Comparison of ENCODE assay signal across 21 cellular contexts in the genomic region with DNA sequence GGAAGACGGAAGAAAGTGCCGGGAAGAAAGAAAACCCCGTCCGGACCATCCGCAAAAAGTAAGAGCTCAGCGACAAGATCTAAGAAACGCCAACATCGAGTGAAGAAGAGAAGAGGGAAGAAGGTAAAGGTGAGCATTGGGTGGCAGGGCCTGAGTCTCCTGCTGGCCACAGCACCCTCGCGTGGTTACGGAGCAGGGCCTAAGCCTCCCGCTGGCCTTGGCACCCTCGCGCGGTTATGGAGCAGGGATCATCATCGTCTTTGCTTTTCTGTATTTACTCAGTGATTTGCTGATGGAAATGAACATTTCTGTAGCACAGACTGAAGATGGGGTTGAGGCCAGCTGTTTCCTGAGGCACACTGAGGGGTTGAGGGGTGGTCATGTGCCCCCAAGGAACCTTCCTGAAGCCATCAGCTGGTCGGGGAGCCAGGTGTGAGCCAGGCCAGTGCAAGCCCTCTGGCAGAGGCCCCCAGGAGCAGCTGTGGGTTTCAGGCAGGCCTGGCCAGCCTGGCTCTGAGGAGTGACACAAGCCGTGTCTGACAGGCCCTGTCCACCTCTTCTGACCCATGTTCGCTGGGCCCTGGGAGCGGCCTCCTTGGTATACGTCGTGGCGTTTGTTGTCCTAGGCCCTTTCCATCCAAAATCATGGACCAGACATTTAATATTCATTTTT. TPM values are rescaled to one million over a fixed set of nuclear protein-coding genes. Genes with fewer than 3 reads are reported as not detected.
"Had no signal": no experiment of that assay in that cellular context is flagged by ENCODE, and none has a peak within 500 bp of the region (broad histone marks: within the 10 kb centered on the region; RNA-seq: fewer than 3 reads in every experiment).

No MANE protein-coding gene starts in this region.

- H3K4me1 Mint-ChIP-seq: nephron had no signal

- H3K4me3 ChIP-seq: esophagus squamous epithelium, hepatocyte had no signal

- ATAC-seq: effector memory CD8-positive, alpha-beta T cell; left colon; left ventricle myocardium superior had no signal

- H3K9me3 ChIP-seq: esophagus squamous epithelium had no signal

- H3K4me3 Mint-ChIP-seq: dendritic cell treated with granulocyte-macrophage colony-stimulating factor and Interleukin-4, amounts not matched to agents 40 ng/mL and 50 ng/mL, for 4 days; effector memory CD8-positive, alpha-beta T cell; nephron had no signal

- H3K9me3 Mint-ChIP-seq: dendritic cell treated with granulocyte-macrophage colony-stimulating factor and Interleukin-4, amounts not matched to agents 40 ng/mL and 50 ng/mL, for 4 days; effector memory CD8-positive, alpha-beta T cell; naive B cell; nephron had no signal

- H3K27ac ChIP-seq: esophagus squamous epithelium, hepatocyte, parathyroid adenoma had no signal

- H2AFZ ChIP-seq: hepatocyte, parathyroid adenoma had no signal

- H3K9ac ChIP-seq: parathyroid adenoma had no signal

- H3K79me2 ChIP-seq: parathyroid adenoma had no signal

- DNase-seq: effector memory CD8-positive, alpha-beta T cell; esophagus squamous epithelium; foreskin fibroblast; head of caudate nucleus; left colon; left ventricle myocardium superior; mesendoderm; naive B cell; small intestine; stimulated activated CD4-positive, alpha-beta T cell treated with anti-CD3 and anti-CD28 coated beads, Interleukin-12 subunit alpha, Interleukin-12 subunit beta, amount 100 ng/mL, for 4 hours; stimulated activated naive CD4-positive, alpha-beta T cell treated with Interleukin-2 at 50 U/mL for 16 hours; trophoblast cell had no signal

- H3K27me3 ChIP-seq: esophagus squamous epithelium, hepatocyte had no signal

- H3K27me3 Mint-ChIP-seq: dendritic cell treated with granulocyte-macrophage colony-stimulating factor and Interleukin-4, amounts not matched to agents 40 ng/mL and 50 ng/mL, for 4 days; effector memory CD8-positive, alpha-beta T cell; naive B cell had no signal

- H3K4me1 ChIP-seq: parathyroid adenoma had no signal

- H3K27ac Mint-ChIP-seq: dendritic cell treated with granulocyte-macrophage colony-stimulating factor and Interleukin-4, amounts not matched to agents 40 ng/mL and 50 ng/mL, for 4 days; nephron had no signal

- H3K4me2 ChIP-seq: hepatocyte had no signal

RNA-seq across cellular contexts. Expression of gene CDHR5, which starts 23.0 kb away (rescaled TPM):
- total RNA-seq: epithelial cell of proximal tubule, esophagus squamous epithelium, left ventricle myocardium superior, lung microvascular endothelial cell, omental fat pad, pulmonary artery endothelial cell, urinary bladder had no signal

RNA-seq across cellular contexts. Expression of gene SCT, which starts 25.3 kb away (rescaled TPM):
- total RNA-seq: epithelial cell of proximal tubule, hepatocyte, left ventricle myocardium superior, lung microvascular endothelial cell, omental fat pad, pulmonary artery endothelial cell, urinary bladder had no signal
- polyA plus RNA-seq: urinary bladder had no signal

RNA-seq across cellular contexts. Expression of gene DRD4, which starts 35.4 kb away (rescaled TPM):
- total RNA-seq: epithelial cell of proximal tubule, hepatocyte, left ventricle myocardium superior, lung microvascular endothelial cell, pulmonary artery endothelial cell, urinary bladder had no signal
